Comparison of ENCODE assay signal across 1 cellular context in genomic region chr1:43197343-43198127, GRCh38.
TF ChIP-seq lines count a peak whose summit lies in the region.

No MANE protein-coding gene starts in this region.

TF ChIP-seq in H1, 55 proteins besides CTCF, POLR2A, EP300 and RAD21:
- TF ChIP-seq GABPA (IDR thresholded peaks at IDR 0.05; ENCODE audit: borderline replicate concordance, insufficient read depth, low read length) (no peak), SIX5 (IDR thresholded peaks at IDR 0.05; ENCODE audit: low read depth, low read length) (no peak), CHD2 (IDR thresholded peaks at IDR 0.05; ENCODE audit: low read length) (no peak), NANOG (IDR thresholded peaks at IDR 0.05; ENCODE audit: insufficient read depth, low read depth, low read length, poor library complexity, severe bottlenecking) (no peak), SRF (IDR thresholded peaks at IDR 0.05; ENCODE audit: low read depth, low read length) (no peak), CHD7 (IDR thresholded peaks at IDR 0.05; ENCODE audit: insufficient replicate concordance, low read length) (no peak), KDM5A (IDR thresholded peaks at IDR 0.05; ENCODE audit: low read length) (no peak), SIN3A (conservative IDR thresholded peaks at IDR 0.05 in 1 of 2, IDR thresholded peaks at IDR 0.05 in 1 of 2; ENCODE audit: low read depth in 1 of 2, low read length in 2 of 2) (no peak), RBBP5 (IDR thresholded peaks at IDR 0.05; ENCODE audit: borderline replicate concordance, low read depth, low read length) (no peak), JUND (IDR thresholded peaks at IDR 0.05; ENCODE audit: low read length) (no peak), RXRA (IDR thresholded peaks at IDR 0.05; ENCODE audit: insufficient read depth, low read depth, low read length) (no peak), NRF1 (IDR thresholded peaks at IDR 0.05; ENCODE audit: low read depth, low read length) (no peak), CBX8 (IDR thresholded peaks at IDR 0.05; ENCODE audit: borderline replicate concordance, low read depth, low read length) (no peak), E2F6 (IDR thresholded peaks at IDR 0.05) (no peak), ASH2L (IDR thresholded peaks at IDR 0.05; ENCODE audit: low read length) (no peak), FOSL1 (IDR thresholded peaks at IDR 0.05; ENCODE audit: insufficient read depth, low read depth, low read length) (no peak), YY1 (IDR thresholded peaks at IDR 0.05; ENCODE audit: low read depth, low read length) (no peak), SIRT6 (IDR thresholded peaks at IDR 0.05; ENCODE audit: low read length) (no peak), GTF2F1 (IDR thresholded peaks at IDR 0.05; ENCODE audit: borderline replicate concordance, low read depth, low read length) (no peak), SUZ12 (IDR thresholded peaks at IDR 0.05; ENCODE audit: low read length) (no peak)
TF ChIP-seq in H1: peak in this region for 0.
